Comparison of ENCODE assay signal across 31 cellular contexts in the genomic region with DNA sequence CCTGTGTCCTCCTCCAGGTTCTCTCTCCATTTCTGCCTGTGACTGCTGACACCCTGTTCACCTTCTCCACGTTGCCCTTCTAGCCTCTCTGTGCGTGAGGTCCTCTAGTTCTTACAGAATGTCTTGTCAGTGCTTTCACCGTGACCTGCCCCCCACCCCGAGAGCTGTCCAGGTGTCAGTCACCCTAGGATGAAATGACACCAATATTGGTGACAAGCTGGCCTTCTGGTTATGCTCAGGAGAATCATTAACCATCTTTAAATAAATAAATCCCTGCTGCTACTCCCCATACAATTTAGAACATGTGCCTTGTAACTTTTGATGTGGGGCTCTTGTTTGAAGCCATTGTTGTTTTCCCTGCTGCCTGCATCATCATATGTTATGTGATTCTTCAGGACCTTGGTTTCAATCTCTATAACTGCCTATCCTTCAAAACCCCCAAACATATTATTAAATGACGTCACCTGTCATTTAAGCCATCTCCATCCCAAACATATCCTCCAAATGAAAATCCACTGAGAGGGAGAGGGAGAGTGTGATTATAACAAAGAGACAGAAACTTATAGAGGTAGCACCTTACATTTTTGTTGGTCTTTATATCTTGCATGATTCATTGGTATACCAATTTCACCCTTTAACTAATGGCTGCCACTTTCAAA.
"Had no signal": no experiment of that assay in that cellular context is flagged by ENCODE, and none has a peak within 500 bp of the region (broad histone marks: within the 10 kb centered on the region; RNA-seq: fewer than 3 reads in every experiment).

No MANE protein-coding gene starts in this region.

- H3K36me3 ChIP-seq: ascending aorta, cardiac muscle cell, gastroesophageal sphincter, lower lobe of right lung, ovary, sigmoid colon, thoracic aorta, upper lobe of left lung, vagina had no signal

- DNase-seq: activated CD4-positive, alpha-beta T cell treated with anti-CD3 and anti-CD28 coated beads for 4 hours; activated CD4-positive, alpha-beta T cell treated with anti-CD3 and anti-CD28 coated beads, Interleukin-2, amount 50 U/mL, for 4 hours; activated naive CD4-positive, alpha-beta T cell treated with Interleukin-2 at 50 U/mL for 16 hours; activated naive CD8-positive, alpha-beta T cell treated with anti-CD3 and anti-CD28 coated beads, Interleukin-2, amount 10 ng/mL, durations not matched to agents 7 days and 5 days; activated T-cell treated with anti-CD3 and anti-CD28 coated beads for 4 hours; activated T-cell treated with anti-CD3 and anti-CD28 coated beads, Interleukin-2, amount 50 U/mL, for 72 hours; dorsolateral prefrontal cortex; effector memory CD4-positive, alpha-beta T cell; erythroblast; hippocampal formation; left cardiac atrium; lower lobe of right lung; mesenchymal stem cell; ovary; sigmoid colon; small intestine; stimulated activated CD4-positive, alpha-beta T cell treated with anti-CD3 and anti-CD28 coated beads, Interleukin-4, amount 100 ng/mL, for 24 hours; T-helper 9 cell; upper lobe of left lung had no signal

- H3K4me3 Mint-ChIP-seq: activated naive CD8-positive, alpha-beta T cell treated with anti-CD3 and anti-CD28 coated beads, Interleukin-2, amount 10 ng/mL, durations not matched to agents 7 days and 5 days; activated T-cell treated with anti-CD3 and anti-CD28 coated beads, Interleukin-2, amount 50 U/mL, for 72 hours; brain; natural killer cell treated with Interleukin-12 subunit alpha and Interleukin-12 subunit beta and Interleukin-15 and Interleukin-18, amount 100 ng/mL, for 72 hours; stimulated activated effector memory CD8-positive, alpha-beta T cell treated with anti-CD3 and anti-CD28 coated beads, Interleukin-12 subunit alpha, Interleukin-12 subunit beta, amount 100 ng/mL, for 72 hours; stimulated activated naive CD8-positive, alpha-beta T cell treated with anti-CD3 and anti-CD28 coated beads, Interleukin-15, Interleukin-2, amounts not matched to agents 100 ng/mL and 50 ng/mL, for 24 hours had no signal

- H3K27ac Mint-ChIP-seq: activated naive CD8-positive, alpha-beta T cell treated with anti-CD3 and anti-CD28 coated beads, Interleukin-2, amount 10 ng/mL, durations not matched to agents 7 days and 5 days; natural killer cell treated with Interleukin-12 subunit alpha and Interleukin-12 subunit beta and Interleukin-15 and Interleukin-18, amount 100 ng/mL, for 72 hours; progenitor cell of endocrine pancreas; stimulated activated effector memory CD8-positive, alpha-beta T cell treated with anti-CD3 and anti-CD28 coated beads, Interleukin-12 subunit alpha, Interleukin-12 subunit beta, amount 100 ng/mL, for 72 hours; stimulated activated naive CD8-positive, alpha-beta T cell treated with anti-CD3 and anti-CD28 coated beads, Interleukin-15, Interleukin-2, amounts not matched to agents 100 ng/mL and 50 ng/mL, for 24 hours had no signal

- H3K36me3 Mint-ChIP-seq: activated naive CD8-positive, alpha-beta T cell treated with anti-CD3 and anti-CD28 coated beads, Interleukin-2, amount 10 ng/mL, durations not matched to agents 7 days and 5 days; natural killer cell treated with Interleukin-12 subunit alpha and Interleukin-12 subunit beta and Interleukin-15 and Interleukin-18, amount 100 ng/mL, for 72 hours; stimulated activated effector memory CD8-positive, alpha-beta T cell treated with anti-CD3 and anti-CD28 coated beads, Interleukin-12 subunit alpha, Interleukin-12 subunit beta, amount 100 ng/mL, for 72 hours had no signal

- H3K4me1 Mint-ChIP-seq: stimulated activated effector memory CD8-positive, alpha-beta T cell treated with anti-CD3 and anti-CD28 coated beads, Interleukin-12 subunit alpha, Interleukin-12 subunit beta, amount 100 ng/mL, for 72 hours had no signal

- H3K27me3 ChIP-seq: ascending aorta, cardiac muscle cell, dorsolateral prefrontal cortex, gastroesophageal sphincter, ovary, sigmoid colon, upper lobe of left lung, vagina had no signal

- ATAC-seq: activated T-cell treated with anti-CD3 and anti-CD28 coated beads, Interleukin-2, amount 50 U/mL, for 72 hours; gastroesophageal sphincter; left cardiac atrium; lower lobe of right lung; natural killer cell treated with Interleukin-12 subunit alpha and Interleukin-12 subunit beta and Interleukin-15 and Interleukin-18, amount 100 ng/mL, for 72 hours; stimulated activated effector memory CD8-positive, alpha-beta T cell treated with anti-CD3 and anti-CD28 coated beads, Interleukin-12 subunit alpha, Interleukin-12 subunit beta, amount 100 ng/mL, for 72 hours had no signal

- H3K9me3 ChIP-seq: ascending aorta, gastroesophageal sphincter, lower lobe of right lung, ovary, sigmoid colon, thoracic aorta, upper lobe of left lung, vagina had no signal

- H3K4me1 ChIP-seq: ascending aorta, gastroesophageal sphincter, lower lobe of right lung, upper lobe of left lung, vagina had no signal

- H3K27ac ChIP-seq: ascending aorta, cardiac muscle cell, coronary artery, dorsolateral prefrontal cortex, gastroesophageal sphincter, lower lobe of right lung, ovary, sigmoid colon, thoracic aorta, upper lobe of left lung, vagina, VCaP had no signal

- H3K4me3 ChIP-seq: ascending aorta, cardiac muscle cell, coronary artery, dorsolateral prefrontal cortex, gastroesophageal sphincter, lower lobe of right lung, ovary, sigmoid colon, thoracic aorta, upper lobe of left lung, vagina had no signal

- H3K27me3 Mint-ChIP-seq: activated naive CD8-positive, alpha-beta T cell treated with anti-CD3 and anti-CD28 coated beads, Interleukin-2, amount 10 ng/mL, durations not matched to agents 7 days and 5 days; brain; progenitor cell of endocrine pancreas; stimulated activated naive CD8-positive, alpha-beta T cell treated with anti-CD3 and anti-CD28 coated beads, Interleukin-15, Interleukin-2, amounts not matched to agents 100 ng/mL and 50 ng/mL, for 24 hours had no signal

- H3K9me3 Mint-ChIP-seq: activated T-cell treated with anti-CD3 and anti-CD28 coated beads, Interleukin-2, amount 50 U/mL, for 72 hours; natural killer cell treated with Interleukin-12 subunit alpha and Interleukin-12 subunit beta and Interleukin-15 and Interleukin-18, amount 100 ng/mL, for 72 hours had no signal
